8 cellular contexts compared by ENCODE assay signal in the genomic region with DNA sequence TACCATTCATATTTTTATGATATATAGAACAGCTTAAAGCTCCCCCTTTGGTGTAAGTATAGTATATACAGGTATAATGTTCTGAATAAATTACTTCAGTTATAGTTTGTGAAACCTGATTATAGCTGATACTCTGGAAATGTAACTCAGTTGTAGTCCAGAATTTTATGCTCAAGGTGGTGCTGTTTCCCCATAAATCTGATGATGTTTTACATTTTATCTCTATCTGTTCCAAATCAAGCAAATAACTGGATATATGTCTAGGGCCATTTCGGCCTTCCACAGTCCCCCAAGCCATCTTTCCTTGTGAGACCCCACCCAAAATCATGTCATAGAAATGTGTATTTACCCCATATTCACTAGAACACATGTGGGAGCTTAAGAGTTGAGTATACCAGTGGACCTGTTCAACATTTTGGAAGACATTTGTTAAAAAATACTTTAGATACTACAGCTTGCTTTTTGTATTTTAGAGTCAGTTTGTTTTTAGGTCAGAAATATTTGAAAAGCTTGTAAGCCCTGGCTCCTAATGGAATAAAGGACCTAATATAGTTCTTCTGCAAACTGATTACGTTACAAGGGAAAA.
DNase-seq lines count a peak whose midpoint lies in the region; ATAC-seq and TF ChIP-seq lines count a peak whose summit lies in the region.

No MANE protein-coding gene starts in this region.

- H3K4me3 Mint-ChIP-seq in effector memory CD8-positive, alpha-beta T cell, result no peak overlapping the region

- no peak for DNase-seq in AG09319 (ENCODE audit: extremely low read depth, low read depth)
- DNase-seq in GM23248, result peak; percentile 61
- peak; percentile 79 for DNase-seq in PC-3
- peak; percentile 12 to 43 (median 20) for DNase-seq in effector memory CD8-positive, alpha-beta T cell
- DNase-seq in GM19238 (ENCODE audit: insufficient read length, low spot score), result no peak

- H3K4me1 ChIP-seq in GM23248 (ENCODE audit: insufficient read depth) (no peaks in the 10 kb centered on the region), PC-3 (ENCODE audit: insufficient read depth, low read length) (no peaks in the 10 kb centered on the region), mesodermal cell (ENCODE audit: control insufficient read depth, insufficient read depth, low read length, poor library complexity, severe bottlenecking) (peaks cover 24% of the 10 kb centered on the region)

- in situ Hi-C loops in GM23248 (cut with MboI), result no loop called here

- H3K9me2 ChIP-seq in GM23248 (ENCODE audit: insufficient read depth), result no peaks in the 10 kb centered on the region
- no peaks in the 10 kb centered on the region for H3K9me2 ChIP-seq in PC-3 (replicated peaks; ENCODE audit: low read length)

- peaks cover 16% of the 10 kb centered on the region for H3K36me3 Mint-ChIP-seq in effector memory CD8-positive, alpha-beta T cell (ENCODE audit: insufficient read depth)

- no peaks in the 10 kb centered on the region for H3K9me3 ChIP-seq in GM23248 (ENCODE audit: low read depth)
- H3K9me3 ChIP-seq in PC-3 (ENCODE audit: low read length), result no peaks in the 10 kb centered on the region
- no peaks in the 10 kb centered on the region for H3K9me3 ChIP-seq in mesodermal cell (ENCODE audit: control insufficient read depth, low read length)

- peak; percentile 49 for TF ChIP-seq CTCF in AG09319 (IDR thresholded peaks at IDR 0.05; ENCODE audit: low read depth, low read length)
- TF ChIP-seq CTCF in PC-3 (conservative IDR thresholded peaks at IDR 0.05; ENCODE audit: low read depth, low read length), result peak; percentile 86

- no peak overlapping the region for H2AFZ ChIP-seq in GM23248
- no peak overlapping the region for H2AFZ ChIP-seq in PC-3 (ENCODE audit: low read length)

- H3K27me3 ChIP-seq in GM23248 (replicated peaks; ENCODE audit: insufficient read depth) (no peaks in the 10 kb centered on the region), PC-3 (ENCODE audit: low read length) (no peaks in the 10 kb centered on the region)

- H3K4me2 ChIP-seq in GM23248 (ENCODE audit: unreplicated experiment) (no peak overlapping the region), PC-3 (ENCODE audit: low read length) (no peak overlapping the region)

- POLR2A ChIA-PET in PC-3 (lab: Charles Lee; ENCODE audit: unreplicated experiment), result no interaction called here

- H3K4me1 Mint-ChIP-seq in effector memory CD8-positive, alpha-beta T cell (ENCODE audit: low read depth in 2 of 2), result no peaks in the 10 kb centered on the region

- ATAC-seq in PC-3, result peak; percentile 73
- ATAC-seq in effector memory CD8-positive, alpha-beta T cell (replicated peaks), result peak; percentile 33
- no peak for ATAC-seq in GM21526 (IDR thresholded peaks at IDR 0.05; ENCODE audit: low FRiP score, unreplicated experiment)
- ATAC-seq in GM21515 (IDR thresholded peaks at IDR 0.05; ENCODE audit: unreplicated experiment), result no peak

- H3K9ac ChIP-seq in GM23248, result no peak overlapping the region
- no peak overlapping the region for H3K9ac ChIP-seq in PC-3 (ENCODE audit: low read length)

- H3K27ac Mint-ChIP-seq in effector memory CD8-positive, alpha-beta T cell, result peak overlapping the region in 1 of 2 donors; percentile 49

- no peak overlapping the region for H3K4me3 ChIP-seq in GM23248
- H3K4me3 ChIP-seq in PC-3 (ENCODE audit: low read length), result no peak overlapping the region
- H3K4me3 ChIP-seq in mesodermal cell (ENCODE audit: extremely low read depth, insufficient read depth, low read length, poor library complexity, severe bottlenecking), result no peak overlapping the region

- no peaks in the 10 kb centered on the region for H3K27me3 Mint-ChIP-seq in effector memory CD8-positive, alpha-beta T cell

- H3K9me3 Mint-ChIP-seq in effector memory CD8-positive, alpha-beta T cell, result no peaks in the 10 kb centered on the region

- H3F3A ChIP-seq in GM23248 (ENCODE audit: insufficient read depth), result peaks cover 5% of the 10 kb centered on the region
- H3F3A ChIP-seq in PC-3 (ENCODE audit: low read length, unreplicated experiment), result no peaks in the 10 kb centered on the region

- BruUV-seq in PC-3 (replicated peaks; lab: Mats Ljungman, UMichigan), result no TSS peak

- intact Hi-C loops in PC-3 (cut with micrococcal nuclease), result loop anchor here (1.0 to 5.0 kb wide), 5 partner anchors 143 to 456 kb away; no protein-coding TSS in a partner anchor

- WGBS in GM23248 (ENCODE audit: low coverage in 1 of 2, low lambda C conversion rate in 2 of 2, missing lambda C conversion rate in 2 of 2), 2 experiments, result 48 to 49% methylated on average over 2 of the region's 2 CpGs
- WGBS in mesodermal cell (ENCODE audit: insufficient coverage in 2 of 2), 2 experiments, result 100% methylated on average over 1 of the region's 2 CpGs

- no peak overlapping the region for H3K27ac ChIP-seq in GM23248
- H3K27ac ChIP-seq in PC-3 (ENCODE audit: low read length), result no peak overlapping the region
- H3K27ac ChIP-seq in mesodermal cell (ENCODE audit: low read depth, low read length, severe bottlenecking), result peak overlapping the region; percentile 93

- no peaks in the 10 kb centered on the region for H3K79me2 ChIP-seq in GM23248 (ENCODE audit: insufficient read depth)
- H3K79me2 ChIP-seq in PC-3 (ENCODE audit: low read length), result no peaks in the 10 kb centered on the region

- CTCF ChIA-PET in PC-3 (lab: Charles Lee), result interaction anchor here (0.6 to 1.1 kb wide), 6 partner anchors 159 to 1903 kb away, joined by 3 to 15 read pairs (median 4); no protein-coding TSS in a partner anchor

- H3K36me3 ChIP-seq in GM23248 (ENCODE audit: low read depth) (peaks cover 10% of the 10 kb centered on the region; the same call in 1 of the 2 replicates), PC-3 (ENCODE audit: low read depth, low read length) (peaks cover 11% of the 10 kb centered on the region; the same call in 1 of the 2 replicates), mesodermal cell (ENCODE audit: control insufficient read depth, insufficient read depth, low read length) (no peaks in the 10 kb centered on the region)

- H4K20me1 ChIP-seq in GM23248 (ENCODE audit: insufficient read depth) (no peaks in the 10 kb centered on the region), PC-3 (ENCODE audit: low read length) (no peaks in the 10 kb centered on the region)

Comparison
In these comparisons a context has a peak if more than half of its experiments do, and no peak if none do; other contexts are left out.
1. DNase-seq: peak in GM23248 (single experiment), PC-3 (single experiment) and effector memory CD8-positive, alpha-beta T cell (3 of 3); none in AG09319 (single experiment) and GM19238 (single experiment).
2. ATAC-seq: peak in PC-3 (single experiment) and effector memory CD8-positive, alpha-beta T cell (single experiment); none in GM21526 (single experiment) and GM21515 (single experiment).